ENCODE assay signal across 8 cellular contexts in genomic region chr15:92901053-92901761, GRCh38. TPM values are rescaled to one million over a fixed set of nuclear protein-coding genes. Genes with fewer than 3 reads are reported as not detected.
DNase-seq lines count a peak whose midpoint lies in the region; ATAC-seq, FAIRE-seq and TF ChIP-seq lines count a peak whose summit lies in the region.

No MANE protein-coding gene starts in this region.

- peak overlapping the region; percentile 90 for H3K4me3 Mint-ChIP-seq in activated naive CD8-positive, alpha-beta T cell treated with anti-CD3 and anti-CD28 coated beads, Interleukin-2, amount 50 U/mL, for 24 hours

- no peaks in the 10 kb centered on the region for H3K27me3 Mint-ChIP-seq in activated naive CD8-positive, alpha-beta T cell treated with anti-CD3 and anti-CD28 coated beads, Interleukin-2, amount 50 U/mL, for 24 hours

- peaks cover 71% of the 10 kb centered on the region for H3K36me3 Mint-ChIP-seq in activated naive CD8-positive, alpha-beta T cell treated with anti-CD3 and anti-CD28 coated beads, Interleukin-2, amount 50 U/mL, for 24 hours (ENCODE audit: low read depth)

- TF ChIP-seq CTCF in 22Rv1 (IDR thresholded peaks at IDR 0.05): no peak

- H3K27ac Mint-ChIP-seq in activated naive CD8-positive, alpha-beta T cell treated with anti-CD3 and anti-CD28 coated beads, Interleukin-2, amount 50 U/mL, for 24 hours: peak overlapping the region; percentile 98

- H3K27me3 ChIP-seq in HAP-1 (ENCODE audit: low read depth) (no peaks in the 10 kb centered on the region), layer of hippocampus (ENCODE audit: control insufficient read depth, insufficient read depth, low read length) (no peaks in the 10 kb centered on the region), thymus (ENCODE audit: control insufficient read depth, insufficient read depth) (no peaks in the 10 kb centered on the region)

- DNase-seq in HAP-1 (ENCODE audit: low spot score in 2 of 2): peak in 1 of 2 experiments; percentile 49
- DNase-seq in activated naive CD8-positive, alpha-beta T cell treated with anti-CD3 and anti-CD28 coated beads, Interleukin-2, amount 50 U/mL, for 24 hours: no peak
- DNase-seq in HTR-8/SVneo (ENCODE audit: insufficient read length, low spot score): no peak

- no peak for ATAC-seq in activated naive CD8-positive, alpha-beta T cell treated with anti-CD3 and anti-CD28 coated beads, Interleukin-2, amount 50 U/mL, for 24 hours
- ATAC-seq in HG02610 (IDR thresholded peaks at IDR 0.05; ENCODE audit: unreplicated experiment) (no peak), GM18870 (IDR thresholded peaks at IDR 0.05; ENCODE audit: unreplicated experiment) (no peak)

- no peaks in the 10 kb centered on the region for H3K9me3 ChIP-seq in HAP-1
- H3K9me3 ChIP-seq in thymus (ENCODE audit: control insufficient read depth): no peaks in the 10 kb centered on the region

- peaks cover 17% of the 10 kb centered on the region for H3K4me1 ChIP-seq in HAP-1
- peaks cover 11% of the 10 kb centered on the region for H3K4me1 ChIP-seq in thymus (ENCODE audit: control insufficient read depth, insufficient read depth, low read length)

- in situ Hi-C loops in HAP-1 (cut with MboI; ENCODE audit: low sequenced_read_pairs): no loop called here

- peaks cover 18% of the 10 kb centered on the region for H3K9me3 Mint-ChIP-seq in activated naive CD8-positive, alpha-beta T cell treated with anti-CD3 and anti-CD28 coated beads, Interleukin-2, amount 50 U/mL, for 24 hours

- H3K36me3 ChIP-seq in HAP-1 (replicated peaks): peaks cover 15% of the 10 kb centered on the region
- H3K36me3 ChIP-seq in thymus (ENCODE audit: control insufficient read depth, insufficient read depth): no peaks in the 10 kb centered on the region

- no peak for FAIRE-seq in HTR-8/SVneo (lab: Jason Lieb, UNC)

- WGBS in thymus: 0% methylated on average over 9 of the region's 9 CpGs

- H3K4me3 ChIP-seq in HAP-1 (peak overlapping the region; percentile 66), thymus (ENCODE audit: low read length) (peak overlapping the region; percentile 78)

- peaks cover 60% of the 10 kb centered on the region for H3K4me1 Mint-ChIP-seq in activated naive CD8-positive, alpha-beta T cell treated with anti-CD3 and anti-CD28 coated beads, Interleukin-2, amount 50 U/mL, for 24 hours

- peak overlapping the region; percentile 99 for H3K27ac ChIP-seq in 22Rv1
- peak overlapping the region; percentile 96 for H3K27ac ChIP-seq in layer of hippocampus (ENCODE audit: low read depth, low read length)
- peak overlapping the region; percentile 86 for H3K27ac ChIP-seq in thymus (ENCODE audit: low read depth)

RNA-seq across cellular contexts. Expression of gene CHD2, which starts 1.1 kb away (rescaled TPM):
- 62.0 TPM for polyA plus RNA-seq in thymus
